23 cellular contexts compared by ENCODE assay signal in the genomic region with DNA sequence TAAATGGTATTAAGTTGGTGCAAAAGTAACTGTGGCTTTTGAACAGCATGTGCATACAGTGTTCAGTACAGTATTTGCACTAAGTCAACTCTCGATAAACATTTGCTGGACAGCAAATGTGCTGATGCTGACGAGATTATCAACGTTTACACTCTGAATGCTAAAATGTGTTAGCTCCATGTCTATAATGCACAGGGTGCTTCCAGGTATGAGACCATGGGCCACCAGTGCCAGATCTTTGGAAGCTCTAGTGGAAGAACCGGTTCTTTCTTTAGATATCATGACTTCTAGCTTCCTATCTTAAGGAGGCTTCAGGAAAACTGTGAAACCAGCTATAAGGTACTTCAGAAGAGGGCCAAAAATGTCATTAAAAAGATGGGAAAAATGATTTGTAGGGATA.
"Had no signal": no experiment of that assay in that cellular context is flagged by ENCODE, and none has a peak within 500 bp of the region (broad histone marks: within the 10 kb centered on the region; RNA-seq: fewer than 3 reads in every experiment).

No MANE protein-coding gene starts in this region.

- H3K27ac Mint-ChIP-seq: activated CD4-positive, alpha-beta memory T cell treated with anti-CD3 and anti-CD28 coated beads for 36 hours; activated naive CD8-positive, alpha-beta T cell; memory B cell had no signal

- H3K27ac ChIP-seq: body of pancreas, neutrophil, pancreas had no signal

- H3K4me3 Mint-ChIP-seq: activated CD4-positive, alpha-beta memory T cell treated with anti-CD3 and anti-CD28 coated beads for 36 hours; activated naive CD8-positive, alpha-beta T cell; memory B cell; naive thymus-derived CD8-positive, alpha-beta T cell had no signal

- H3K27me3 Mint-ChIP-seq: activated CD4-positive, alpha-beta memory T cell treated with anti-CD3 and anti-CD28 coated beads for 36 hours; activated naive CD8-positive, alpha-beta T cell; memory B cell; naive thymus-derived CD8-positive, alpha-beta T cell had no signal

- ATAC-seq: body of pancreas; left ventricle myocardium superior; mucosa of descending colon; naive thymus-derived CD8-positive, alpha-beta T cell had no signal

- H3K9me3 ChIP-seq: body of pancreas, mucosa of descending colon, neutrophil, pancreas, upper lobe of left lung had no signal

- H3K9me3 Mint-ChIP-seq: activated CD4-positive, alpha-beta memory T cell treated with anti-CD3 and anti-CD28 coated beads for 36 hours; memory B cell; naive thymus-derived CD8-positive, alpha-beta T cell had no signal

- H3K27me3 ChIP-seq: body of pancreas, neutrophil, pancreas, upper lobe of left lung had no signal

- FAIRE-seq: colon, frontal cortex, pancreas had no signal

- DNase-seq: activated CD4-positive, alpha-beta memory T cell treated with anti-CD3 and anti-CD28 coated beads for 36 hours; activated T-cell treated with anti-CD3 and anti-CD28 coated beads for 4 hours; caudate nucleus; head of caudate nucleus; kidney glomerular epithelial cell; left ventricle myocardium superior; mucosa of descending colon; naive thymus-derived CD8-positive, alpha-beta T cell; pancreas; retina; stimulated activated CD4-positive, alpha-beta T cell treated with anti-CD3 and anti-CD28 coated beads, Interleukin-12 subunit alpha, Interleukin-12 subunit beta, amount 100 ng/mL, for 4 hours; stimulated activated CD4-positive, alpha-beta T cell treated with anti-CD3 and anti-CD28 coated beads, Interleukin-1b, Interleukin-23, amount 100 ng/mL, for 48 hours; stimulated activated CD8-positive, alpha-beta memory T cell treated with anti-CD3 and anti-CD28 coated beads, Interleukin-4, amount 100 ng/mL, for 48 hours; stimulated activated naive CD4-positive, alpha-beta T cell treated with Interleukin-2 at 50 U/mL for 16 hours; SW 1271; T-helper 2 cell; upper lobe of left lung had no signal

- H3K4me3 ChIP-seq: body of pancreas, mucosa of descending colon, pancreas, upper lobe of left lung had no signal
